ENCODE assay signal across 1 cellular context in the genomic region with DNA sequence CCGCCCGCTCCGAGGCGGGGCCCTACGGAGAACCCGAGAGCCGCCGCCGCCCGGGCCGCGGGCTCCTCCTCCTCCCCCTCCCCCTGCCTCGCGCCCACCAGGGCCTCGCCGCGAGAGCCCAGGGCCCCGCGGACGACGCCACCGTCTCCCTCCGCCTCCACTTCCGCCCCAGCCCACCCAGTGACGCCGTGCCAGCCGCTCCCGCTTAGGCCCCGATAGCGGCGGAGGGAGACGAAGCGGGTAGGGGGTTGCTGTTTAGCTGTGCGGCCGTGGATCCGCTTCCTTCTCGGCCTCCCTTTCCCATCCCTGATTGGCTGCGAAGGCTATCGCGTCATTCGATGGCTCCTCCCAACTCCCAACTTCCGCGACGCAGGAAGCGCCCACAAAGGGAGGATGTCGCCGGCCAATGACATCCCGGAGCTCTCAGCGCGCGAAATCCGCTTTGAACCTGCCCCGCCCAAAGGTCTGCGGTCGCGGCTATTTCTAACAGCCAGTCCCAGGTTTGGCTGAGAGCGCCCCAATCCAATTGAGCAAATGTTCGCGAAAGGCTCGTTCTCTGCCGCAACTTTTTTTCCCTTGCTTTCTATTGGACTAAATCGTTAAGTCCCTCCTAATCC.
TF ChIP-seq lines count a peak whose summit lies in the region.

A gene (minus strand): TSS at position 277 of the 617 bp plus-strand sequence. CDS start 304 bp downstream, outside the sequence.

TF ChIP-seq in HEK293, 187 proteins besides CTCF, POLR2A, EP300 and RAD21 (continued from another document):
- peak; percentile 76 for TF ChIP-seq IKZF3 (tag by site-specific recombination; IDR thresholded peaks at IDR 0.05)
- TF ChIP-seq ZNF146 (tag by site-specific recombination; IDR thresholded peaks at IDR 0.05): no peak
- TF ChIP-seq, protein P1, sequence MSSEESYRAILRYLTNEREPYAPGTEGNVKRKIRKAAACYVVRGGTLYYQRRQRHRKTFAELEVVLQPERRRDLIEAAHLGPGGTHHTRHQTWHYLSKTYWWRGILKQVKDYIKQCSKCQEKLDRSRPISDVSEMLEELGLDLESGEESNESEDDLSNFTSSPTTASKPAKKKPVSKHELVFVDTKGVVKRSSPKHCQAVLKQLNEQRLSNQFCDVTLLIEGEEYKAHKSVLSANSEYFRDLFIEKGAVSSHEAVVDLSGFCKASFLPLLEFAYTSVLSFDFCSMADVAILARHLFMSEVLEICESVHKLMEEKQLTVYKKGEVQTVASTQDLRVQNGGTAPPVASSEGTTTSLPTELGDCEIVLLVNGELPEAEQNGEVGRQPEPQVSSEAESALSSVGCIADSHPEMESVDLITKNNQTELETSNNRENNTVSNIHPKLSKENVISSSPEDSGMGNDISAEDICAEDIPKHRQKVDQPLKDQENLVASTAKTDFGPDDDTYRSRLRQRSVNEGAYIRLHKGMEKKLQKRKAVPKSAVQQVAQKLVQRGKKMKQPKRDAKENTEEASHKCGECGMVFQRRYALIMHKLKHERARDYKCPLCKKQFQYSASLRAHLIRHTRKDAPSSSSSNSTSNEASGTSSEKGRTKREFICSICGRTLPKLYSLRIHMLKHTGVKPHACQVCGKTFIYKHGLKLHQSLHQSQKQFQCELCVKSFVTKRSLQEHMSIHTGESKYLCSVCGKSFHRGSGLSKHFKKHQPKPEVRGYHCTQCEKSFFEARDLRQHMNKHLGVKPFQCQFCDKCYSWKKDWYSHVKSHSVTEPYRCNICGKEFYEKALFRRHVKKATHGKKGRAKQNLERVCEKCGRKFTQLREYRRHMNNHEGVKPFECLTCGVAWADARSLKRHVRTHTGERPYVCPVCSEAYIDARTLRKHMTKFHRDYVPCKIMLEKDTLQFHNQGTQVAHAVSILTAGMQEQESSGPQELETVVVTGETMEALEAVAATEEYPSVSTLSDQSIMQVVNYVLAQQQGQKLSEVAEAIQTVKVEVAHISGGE (tag by site-specific recombination; conservative IDR thresholded peaks at IDR 0.05; ENCODE audit: low read depth): peak; percentile 93
- 0 out of 2 replicates have a peak, but pooled peaks have one; percentile 44 for TF ChIP-seq ZNF843 (tag by site-specific recombination; IDR thresholded peaks at IDR 0.05)
- TF ChIP-seq, protein P2, sequence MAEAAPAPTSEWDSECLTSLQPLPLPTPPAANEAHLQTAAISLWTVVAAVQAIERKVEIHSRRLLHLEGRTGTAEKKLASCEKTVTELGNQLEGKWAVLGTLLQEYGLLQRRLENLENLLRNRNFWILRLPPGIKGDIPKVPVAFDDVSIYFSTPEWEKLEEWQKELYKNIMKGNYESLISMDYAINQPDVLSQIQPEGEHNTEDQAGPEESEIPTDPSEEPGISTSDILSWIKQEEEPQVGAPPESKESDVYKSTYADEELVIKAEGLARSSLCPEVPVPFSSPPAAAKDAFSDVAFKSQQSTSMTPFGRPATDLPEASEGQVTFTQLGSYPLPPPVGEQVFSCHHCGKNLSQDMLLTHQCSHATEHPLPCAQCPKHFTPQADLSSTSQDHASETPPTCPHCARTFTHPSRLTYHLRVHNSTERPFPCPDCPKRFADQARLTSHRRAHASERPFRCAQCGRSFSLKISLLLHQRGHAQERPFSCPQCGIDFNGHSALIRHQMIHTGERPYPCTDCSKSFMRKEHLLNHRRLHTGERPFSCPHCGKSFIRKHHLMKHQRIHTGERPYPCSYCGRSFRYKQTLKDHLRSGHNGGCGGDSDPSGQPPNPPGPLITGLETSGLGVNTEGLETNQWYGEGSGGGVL (tag by site-specific recombination; IDR thresholded peaks at IDR 0.05): peak; percentile 90
- peak; percentile 62 for TF ChIP-seq GLIS1 (tag by site-specific recombination; IDR thresholded peaks at IDR 0.05)
- TF ChIP-seq, protein P3, sequence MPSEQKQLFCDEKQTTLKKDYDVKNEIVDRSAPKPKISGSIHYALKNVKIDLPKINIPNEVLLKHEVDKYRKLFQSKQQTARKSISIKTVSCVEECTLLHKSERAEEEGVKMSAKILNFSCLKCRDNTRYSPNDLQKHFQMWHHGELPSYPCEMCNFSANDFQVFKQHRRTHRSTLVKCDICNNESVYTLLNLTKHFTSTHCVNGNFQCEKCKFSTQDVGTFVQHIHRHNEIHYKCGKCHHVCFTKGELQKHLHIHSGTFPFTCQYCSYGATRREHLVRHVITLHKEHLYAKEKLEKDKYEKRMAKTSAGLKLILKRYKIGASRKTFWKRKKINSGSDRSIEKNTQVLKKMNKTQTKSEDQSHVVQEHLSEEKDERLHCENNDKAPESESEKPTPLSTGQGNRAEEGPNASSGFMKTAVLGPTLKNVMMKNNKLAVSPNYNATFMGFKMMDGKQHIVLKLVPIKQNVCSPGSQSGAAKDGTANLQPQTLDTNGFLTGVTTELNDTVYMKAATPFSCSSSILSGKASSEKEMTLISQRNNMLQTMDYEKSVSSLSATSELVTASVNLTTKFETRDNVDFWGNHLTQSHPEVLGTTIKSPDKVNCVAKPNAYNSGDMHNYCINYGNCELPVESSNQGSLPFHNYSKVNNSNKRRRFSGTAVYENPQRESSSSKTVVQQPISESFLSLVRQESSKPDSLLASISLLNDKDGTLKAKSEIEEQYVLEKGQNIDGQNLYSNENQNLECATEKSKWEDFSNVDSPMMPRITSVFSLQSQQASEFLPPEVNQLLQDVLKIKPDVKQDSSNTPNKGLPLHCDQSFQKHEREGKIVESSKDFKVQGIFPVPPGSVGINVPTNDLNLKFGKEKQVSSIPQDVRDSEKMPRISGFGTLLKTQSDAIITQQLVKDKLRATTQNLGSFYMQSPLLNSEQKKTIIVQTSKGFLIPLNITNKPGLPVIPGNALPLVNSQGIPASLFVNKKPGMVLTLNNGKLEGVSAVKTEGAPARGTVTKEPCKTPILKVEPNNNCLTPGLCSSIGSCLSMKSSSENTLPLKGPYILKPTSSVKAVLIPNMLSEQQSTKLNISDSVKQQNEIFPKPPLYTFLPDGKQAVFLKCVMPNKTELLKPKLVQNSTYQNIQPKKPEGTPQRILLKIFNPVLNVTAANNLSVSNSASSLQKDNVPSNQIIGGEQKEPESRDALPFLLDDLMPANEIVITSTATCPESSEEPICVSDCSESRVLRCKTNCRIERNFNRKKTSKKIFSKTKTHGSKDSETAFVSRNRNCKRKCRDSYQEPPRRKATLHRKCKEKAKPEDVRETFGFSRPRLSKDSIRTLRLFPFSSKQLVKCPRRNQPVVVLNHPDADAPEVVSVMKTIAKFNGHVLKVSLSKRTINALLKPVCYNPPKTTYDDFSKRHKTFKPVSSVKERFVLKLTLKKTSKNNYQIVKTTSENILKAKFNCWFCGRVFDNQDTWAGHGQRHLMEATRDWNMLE (tag by site-specific recombination; conservative IDR thresholded peaks at IDR 0.05; ENCODE audit: low read depth): peak; percentile 82
- peak; percentile 70; the same call in 1 of the 2 replicates for TF ChIP-seq KLF10 (tag by site-specific recombination; IDR thresholded peaks at IDR 0.05)
- TF ChIP-seq, protein P4, sequence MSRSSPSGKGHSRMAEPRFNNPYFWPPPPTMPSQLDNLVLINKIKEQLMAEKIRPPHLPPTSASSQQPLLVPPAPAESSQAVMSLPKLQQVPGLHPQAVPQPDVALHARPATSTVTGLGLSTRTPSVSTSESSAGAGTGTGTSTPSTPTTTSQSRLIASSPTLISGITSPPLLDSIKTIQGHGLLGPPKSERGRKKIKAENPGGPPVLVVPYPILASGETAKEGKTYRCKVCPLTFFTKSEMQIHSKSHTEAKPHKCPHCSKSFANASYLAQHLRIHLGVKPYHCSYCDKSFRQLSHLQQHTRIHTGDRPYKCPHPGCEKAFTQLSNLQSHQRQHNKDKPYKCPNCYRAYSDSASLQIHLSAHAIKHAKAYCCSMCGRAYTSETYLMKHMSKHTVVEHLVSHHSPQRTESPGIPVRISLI (tag by site-specific recombination; IDR thresholded peaks at IDR 0.05): peak; percentile 80
- no peak for TF ChIP-seq ZNF138 (tag by site-specific recombination; IDR thresholded peaks at IDR 0.05; ENCODE audit: borderline replicate concordance)
- TF ChIP-seq, protein P5, sequence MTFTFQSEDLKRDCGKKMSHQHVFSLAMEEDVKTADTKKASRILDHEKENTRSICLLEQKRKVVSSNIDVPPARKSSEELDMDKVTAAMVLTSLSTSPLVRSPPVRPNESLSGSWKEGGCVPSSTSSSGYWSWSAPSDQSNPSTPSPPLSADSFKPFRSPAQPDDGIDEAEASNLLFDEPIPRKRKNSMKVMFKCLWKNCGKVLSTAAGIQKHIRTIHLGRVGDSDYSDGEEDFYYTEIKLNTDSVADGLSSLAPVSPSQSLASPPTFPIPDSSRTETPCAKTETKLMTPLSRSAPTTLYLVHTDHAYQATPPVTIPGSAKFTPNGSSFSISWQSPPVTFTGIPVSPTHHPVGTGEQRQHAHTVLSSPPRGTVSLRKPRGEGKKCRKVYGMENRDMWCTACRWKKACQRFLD (tag by site-specific recombination; IDR thresholded peaks at IDR 0.05): no peak
- TF ChIP-seq, protein P6, sequence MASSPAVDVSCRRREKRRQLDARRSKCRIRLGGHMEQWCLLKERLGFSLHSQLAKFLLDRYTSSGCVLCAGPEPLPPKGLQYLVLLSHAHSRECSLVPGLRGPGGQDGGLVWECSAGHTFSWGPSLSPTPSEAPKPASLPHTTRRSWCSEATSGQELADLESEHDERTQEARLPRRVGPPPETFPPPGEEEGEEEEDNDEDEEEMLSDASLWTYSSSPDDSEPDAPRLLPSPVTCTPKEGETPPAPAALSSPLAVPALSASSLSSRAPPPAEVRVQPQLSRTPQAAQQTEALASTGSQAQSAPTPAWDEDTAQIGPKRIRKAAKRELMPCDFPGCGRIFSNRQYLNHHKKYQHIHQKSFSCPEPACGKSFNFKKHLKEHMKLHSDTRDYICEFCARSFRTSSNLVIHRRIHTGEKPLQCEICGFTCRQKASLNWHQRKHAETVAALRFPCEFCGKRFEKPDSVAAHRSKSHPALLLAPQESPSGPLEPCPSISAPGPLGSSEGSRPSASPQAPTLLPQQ (tag by site-specific recombination; IDR thresholded peaks at IDR 0.05): peak; percentile 88
- no peak for TF ChIP-seq MZF1 (tag by site-specific recombination; IDR thresholded peaks at IDR 0.05; ENCODE audit: borderline replicate concordance)
- peak; percentile 39; the same call in 1 of the 2 replicates for TF ChIP-seq YY1 (tag by site-specific recombination; IDR thresholded peaks at IDR 0.05)
- TF ChIP-seq ZNF324 (tag by site-specific recombination; IDR thresholded peaks at IDR 0.05): 0 out of 2 replicates have a peak, but pooled peaks have one; percentile 58
- peak; percentile 70; the same call in 1 of the 2 replicates for TF ChIP-seq KLF1 (tag by site-specific recombination; IDR thresholded peaks at IDR 0.05)
